9 cellular contexts compared by ENCODE assay signal in the genomic region with DNA sequence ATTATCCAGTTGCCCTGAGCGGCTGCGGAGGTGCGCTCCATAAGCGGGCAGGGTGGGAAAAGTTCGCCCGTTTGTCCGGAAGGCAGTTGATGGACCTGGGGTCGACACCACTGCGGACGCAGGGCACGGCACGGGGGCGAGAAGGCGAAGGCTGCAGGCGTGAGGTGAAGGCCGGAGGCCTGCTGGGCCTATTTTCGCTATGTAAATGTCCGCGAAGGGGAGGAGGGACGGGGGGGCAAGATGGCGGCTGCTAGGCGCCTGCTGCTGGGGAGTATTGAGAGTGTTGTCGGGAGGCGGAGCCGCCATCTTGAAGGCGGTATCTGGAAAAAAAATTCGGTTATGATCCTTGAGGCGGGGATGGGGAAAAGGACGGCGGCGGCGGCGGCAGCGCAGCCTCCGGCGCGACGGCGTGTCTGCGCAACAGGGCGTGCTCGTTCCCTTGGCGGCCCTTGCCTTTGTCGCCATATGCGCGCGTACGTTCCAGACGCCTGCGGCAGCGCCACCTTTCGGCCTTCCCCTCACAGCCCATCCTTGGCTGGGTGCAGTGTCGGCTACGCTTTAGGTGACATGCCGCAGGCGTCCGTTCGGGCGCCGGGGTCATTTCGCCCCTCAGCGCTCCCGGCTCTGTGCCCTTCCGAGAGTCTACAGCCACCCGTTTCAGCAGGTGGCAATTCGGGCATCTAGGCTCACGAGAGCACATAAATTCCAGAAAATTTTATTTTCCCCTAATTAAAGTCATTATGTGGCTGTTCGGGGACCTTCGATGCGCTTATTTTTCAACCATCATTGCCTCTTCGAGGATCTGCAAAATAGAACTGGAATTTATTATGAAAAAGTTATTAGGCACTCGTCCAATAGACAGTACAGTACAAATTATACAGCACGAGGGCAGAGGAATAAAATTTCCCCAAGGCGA. TPM values are rescaled to one million over a fixed set of nuclear protein-coding genes. Genes with fewer than 3 reads are reported as not detected.
DNase-seq lines count a peak whose midpoint lies in the region; ATAC-seq and TF ChIP-seq lines count a peak whose summit lies in the region.
"Had no signal": no experiment of that assay in that cellular context is flagged by ENCODE, and none has a peak within 500 bp of the region (broad histone marks: within the 10 kb centered on the region; RNA-seq: fewer than 3 reads in every experiment).

No MANE protein-coding gene starts in this region.

- peak overlapping the region; percentile 98 for H3K27ac Mint-ChIP-seq in activated naive CD8-positive, alpha-beta T cell
- H3K27ac Mint-ChIP-seq in stimulated activated naive CD8-positive, alpha-beta T cell treated with anti-CD3 and anti-CD28 coated beads, Interleukin-15, Interleukin-2, amounts not matched to agents 100 ng/mL and 50 ng/mL, for 24 hours, result peak overlapping the region; percentile 97

- peak overlapping the region; percentile 87 for H3K4me3 Mint-ChIP-seq in activated naive CD8-positive, alpha-beta T cell
- H3K4me3 Mint-ChIP-seq in stimulated activated naive CD8-positive, alpha-beta T cell treated with anti-CD3 and anti-CD28 coated beads, Interleukin-15, Interleukin-2, amounts not matched to agents 100 ng/mL and 50 ng/mL, for 24 hours, result peak overlapping the region; percentile 89

- no peak overlapping the region for H3K27ac ChIP-seq in right atrium auricular region

- no peaks in the 10 kb centered on the region for H3K27me3 ChIP-seq in right atrium auricular region
- H3K27me3 ChIP-seq: upper lobe of left lung had no signal

- H3K27me3 Mint-ChIP-seq in activated naive CD8-positive, alpha-beta T cell, result no peaks in the 10 kb centered on the region
- H3K27me3 Mint-ChIP-seq in stimulated activated naive CD8-positive, alpha-beta T cell treated with anti-CD3 and anti-CD28 coated beads, Interleukin-15, Interleukin-2, amounts not matched to agents 100 ng/mL and 50 ng/mL, for 24 hours, result no peaks in the 10 kb centered on the region

- TF ChIP-seq CTCF in right atrium auricular region (IDR thresholded peaks at IDR 0.05), result no peak

- no peak overlapping the region for H3K4me3 ChIP-seq in right atrium auricular region

- no peaks in the 10 kb centered on the region for H3K9me3 Mint-ChIP-seq in activated naive CD8-positive, alpha-beta T cell (ENCODE audit: low read depth)
- H3K9me3 Mint-ChIP-seq in stimulated activated naive CD8-positive, alpha-beta T cell treated with anti-CD3 and anti-CD28 coated beads, Interleukin-15, Interleukin-2, amounts not matched to agents 100 ng/mL and 50 ng/mL, for 24 hours, result no peaks in the 10 kb centered on the region

- peak; percentile 94 for ATAC-seq in Right ventricle myocardium inferior

- no peaks in the 10 kb centered on the region for H3K4me1 ChIP-seq in right atrium auricular region

- no peaks in the 10 kb centered on the region for H3K9me3 ChIP-seq in right atrium auricular region
- H3K9me3 ChIP-seq: upper lobe of left lung had no signal

- H3K36me3 ChIP-seq in right atrium auricular region, result no peaks in the 10 kb centered on the region
- H3K36me3 ChIP-seq: upper lobe of left lung had no signal

- H3K36me3 Mint-ChIP-seq in activated naive CD8-positive, alpha-beta T cell, result peaks cover 3% of the 10 kb centered on the region
- peaks cover 20% of the 10 kb centered on the region for H3K36me3 Mint-ChIP-seq in stimulated activated naive CD8-positive, alpha-beta T cell treated with anti-CD3 and anti-CD28 coated beads, Interleukin-15, Interleukin-2, amounts not matched to agents 100 ng/mL and 50 ng/mL, for 24 hours (ENCODE audit: low read depth)

- peak; percentile 92 for DNase-seq in Right ventricle myocardium inferior (ENCODE audit: missing footprints)
- DNase-seq in right atrium auricular region (ENCODE audit: low spot score), result no peak
- DNase-seq in NCI-H2196 (lab: John Stamatoyannopoulos, UW; ENCODE audit: unreplicated experiment), result peak; percentile 96
- DNase-seq in kidney glomerular epithelial cell (lab: John Stamatoyannopoulos, UW), result peak; percentile 66
- no peak for DNase-seq in kidney tubule cell (ENCODE audit: low spot score)
- DNase-seq in effector CD4-positive, alpha-beta T cell, result no peak

- peaks cover 41% of the 10 kb centered on the region for H3K4me1 Mint-ChIP-seq in activated naive CD8-positive, alpha-beta T cell (ENCODE audit: low read depth)
- H3K4me1 Mint-ChIP-seq in stimulated activated naive CD8-positive, alpha-beta T cell treated with anti-CD3 and anti-CD28 coated beads, Interleukin-15, Interleukin-2, amounts not matched to agents 100 ng/mL and 50 ng/mL, for 24 hours (ENCODE audit: low read depth), result peaks cover 45% of the 10 kb centered on the region

- intact Hi-C loops in Right ventricle myocardium inferior (cut with DNase I), result no loop called here

RNA-seq across cellular contexts. Expression of gene ZFY, which starts 0.7 kb away (rescaled TPM):
- 12.2 TPM for total RNA-seq in Right ventricle myocardium inferior
- total RNA-seq in right atrium auricular region, result not detected

Comparison
In these comparisons a context has a peak if more than half of its experiments do, and no peak if none do; other contexts are left out.
1. DNase-seq: peak in Right ventricle myocardium inferior (single experiment), NCI-H2196 (single experiment) and kidney glomerular epithelial cell (single experiment); none in right atrium auricular region (single experiment), kidney tubule cell (single experiment) and effector CD4-positive, alpha-beta T cell (single experiment).